1 cellular context compared by ENCODE assay signal in genomic region chr7:27155816-27156507, GRCh38.
TF ChIP-seq lines count a peak whose summit lies in the region.

No MANE protein-coding gene starts in this region.

TF ChIP-seq in HEK293, 187 proteins besides CTCF, POLR2A, EP300 and RAD21 (continued from another document):
- TF ChIP-seq ZNF580 (tag by site-specific recombination; IDR thresholded peaks at IDR 0.05) (peak; percentile 51; the same call in 1 of the 2 replicates), ZBTB8A (tag by site-specific recombination; IDR thresholded peaks at IDR 0.05) (peak; percentile 89), OSR2 (tag by site-specific recombination; IDR thresholded peaks at IDR 0.05) (peak; percentile 76), ZNF549 (tag by site-specific recombination; IDR thresholded peaks at IDR 0.05) (no peak), ZXDB (tag by site-specific recombination; IDR thresholded peaks at IDR 0.05) (peak; percentile 48; the same call in 1 of the 2 replicates), ZNF366 (tag by site-specific recombination; conservative IDR thresholded peaks at IDR 0.05) (peak; percentile 88), ZBTB26 (tag by site-specific recombination; optimal IDR thresholded peaks at IDR 0.05) (peak; percentile 90), ZFP37 (tag by site-specific recombination; IDR thresholded peaks at IDR 0.05) (peak; percentile 51), HIC1 (tag by site-specific recombination; IDR thresholded peaks at IDR 0.05) (0 out of 2 replicates have a peak, but pooled peaks have one; percentile 41), ZSCAN30 (tag by site-specific recombination; IDR thresholded peaks at IDR 0.05) (peak; percentile 35; the same call in 1 of the 2 replicates), SP7 (tag by site-specific recombination; IDR thresholded peaks at IDR 0.05) (peak; percentile 23; the same call in 1 of the 2 replicates), ZNF211 (tag by site-specific recombination; IDR thresholded peaks at IDR 0.05; ENCODE audit: low read depth) (no peak)
